In the genomic region with DNA sequence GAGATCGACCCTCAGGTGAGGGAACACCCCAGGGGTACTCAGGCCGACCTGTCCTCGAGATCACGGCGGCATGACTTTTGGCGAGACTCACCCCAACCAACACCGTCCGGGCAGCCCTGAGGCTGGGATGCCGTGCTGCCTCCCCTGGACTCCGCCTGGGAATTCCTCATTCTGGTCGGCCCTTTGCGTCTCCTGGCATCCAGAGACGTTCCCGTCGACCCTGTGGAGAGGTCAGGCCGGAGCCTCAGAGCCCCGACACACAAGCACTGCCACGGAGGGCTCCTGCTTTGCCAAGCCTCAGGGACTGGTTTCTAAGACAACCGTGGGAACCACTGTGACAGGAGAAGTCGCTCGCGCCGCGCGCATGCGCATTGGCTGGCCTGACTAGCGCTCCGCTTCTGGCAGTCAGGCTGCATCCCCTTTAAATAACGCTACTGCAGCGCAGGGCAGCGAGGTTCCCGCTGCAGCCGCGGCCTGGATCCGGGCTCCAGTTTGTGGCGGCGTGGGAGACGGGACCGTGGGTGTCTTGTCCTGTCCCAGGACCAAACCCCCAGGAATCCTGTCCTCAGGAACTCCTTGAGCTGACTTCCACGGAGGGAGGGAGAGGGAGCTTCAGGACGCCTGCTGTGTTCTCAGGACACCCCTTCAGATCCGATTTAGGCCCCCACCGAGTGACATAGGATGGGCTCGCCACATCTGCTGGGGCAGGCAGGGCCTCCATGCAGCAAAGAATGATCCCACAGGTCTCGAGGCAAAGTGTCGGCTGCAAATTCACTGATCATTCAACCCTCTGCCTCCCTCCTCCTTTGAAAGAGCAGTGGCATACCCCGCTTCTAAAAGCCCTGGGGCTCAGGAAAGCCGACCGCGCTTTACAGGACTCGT, we compare ENCODE assay signal across 8 cellular contexts.
A peak's percentile ranks its signal among the peaks of the same experiment; 100 is the strongest.
DNase-seq lines count a peak whose midpoint lies in the region; ATAC-seq lines count a peak whose summit lies in the region.

No MANE protein-coding gene starts in this region.

- H3K4me1 ChIP-seq in effector memory CD4-positive, alpha-beta T cell (ENCODE audit: control insufficient read depth, insufficient read depth, low read length, poor library complexity, severe bottlenecking) = peaks cover 23% of the 10 kb centered on the region

- no peaks in the 10 kb centered on the region for H3K36me3 ChIP-seq in effector memory CD4-positive, alpha-beta T cell (ENCODE audit: control insufficient read depth, insufficient read depth, low read length)

- H3K27me3 ChIP-seq in effector memory CD4-positive, alpha-beta T cell (replicated peaks; ENCODE audit: control insufficient read depth, insufficient read depth, low read length, poor library complexity, severe bottlenecking) = peaks cover 37% of the 10 kb centered on the region

- DNase-seq in NCI-H2081 (lab: John Stamatoyannopoulos, UW) (peak; percentile 40 to 70), NCI-H2081 treated with DMSO at 0.1 percent for 48 hours (lab: John Stamatoyannopoulos, UW) (no peak), NCI-H2227 treated with DMSO at 0.1 percent for 48 hours (lab: John Stamatoyannopoulos, UW) (peak; percentile 80), midbrain (lab: John Stamatoyannopoulos, UW) (peak; percentile 90)
- peak; percentile 36 to 70 for DNase-seq in activated CD8-positive, alpha-beta memory T cell treated with anti-CD3 and anti-CD28 coated beads for 1 hour (ENCODE audit: extremely low read depth in 1 of 2, low read depth in 1 of 2)
- peak; percentile 29 to 71 (median 61) for DNase-seq in effector memory CD4-positive, alpha-beta T cell
- peak; percentile 57 for DNase-seq in stimulated activated CD8-positive, alpha-beta memory T cell treated with anti-CD3 and anti-CD28 coated beads, Interleukin-4, amount 100 ng/mL, for 24 hours (ENCODE audit: low read depth)

- no peak overlapping the region for H3K27ac ChIP-seq in effector memory CD4-positive, alpha-beta T cell (ENCODE audit: insufficient read depth, low read length, poor library complexity, severe bottlenecking)

- H3K9me3 ChIP-seq in effector memory CD4-positive, alpha-beta T cell (ENCODE audit: control insufficient read depth, low read length) = no peaks in the 10 kb centered on the region

- no peak overlapping the region for H3K4me3 ChIP-seq in effector memory CD4-positive, alpha-beta T cell (ENCODE audit: insufficient read depth, low read depth, low read length, poor library complexity, severe bottlenecking)

- no peak for ATAC-seq in GM18519 (IDR thresholded peaks at IDR 0.05; ENCODE audit: low FRiP score, unreplicated experiment)
